Comparison of ENCODE assay signal across 10 cellular contexts in the genomic region with DNA sequence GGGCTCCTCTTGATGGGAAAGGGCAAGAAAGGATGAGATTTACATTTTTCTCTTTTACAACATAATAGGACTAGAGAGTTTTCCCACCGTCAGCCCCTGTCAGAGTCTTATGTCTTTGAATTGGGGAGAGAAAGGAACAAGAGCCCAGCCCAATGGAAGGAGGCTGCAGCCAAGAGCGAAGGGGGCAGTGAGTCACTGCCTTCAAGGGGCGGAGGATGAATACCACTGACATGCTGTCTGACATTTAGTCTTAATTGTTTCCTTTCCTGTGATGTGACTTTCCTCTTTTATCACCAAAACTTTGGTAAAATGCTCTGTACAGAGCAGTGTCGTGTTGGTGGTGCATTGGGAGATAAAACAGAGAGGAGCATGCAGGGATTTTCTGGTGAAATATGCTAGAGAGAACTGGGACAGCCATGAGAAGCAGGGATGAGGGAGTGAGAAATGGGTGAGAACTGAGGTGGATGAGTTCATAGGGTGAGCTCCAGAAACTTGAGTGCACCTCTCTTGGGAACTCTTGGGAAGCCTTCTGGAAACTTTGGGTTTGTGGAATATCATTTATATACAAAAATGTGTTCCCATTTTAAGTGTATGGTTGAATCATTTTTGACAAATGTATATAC.
DNase-seq lines count a peak whose midpoint lies in the region; TF ChIP-seq lines count a peak whose summit lies in the region.
"Had no signal": no experiment of that assay in that cellular context is flagged by ENCODE, and none has a peak within 500 bp of the region (broad histone marks: within the 10 kb centered on the region; RNA-seq: fewer than 3 reads in every experiment).

No MANE protein-coding gene starts in this region.

- H3K9me3 ChIP-seq in neural progenitor cell (ENCODE audit: low read depth) (no peaks in the 10 kb centered on the region), hepatocyte (ENCODE audit: low read depth) (no peaks in the 10 kb centered on the region)
- H3K9me3 ChIP-seq: ovary, uterus had no signal

- H2AFZ ChIP-seq in neural progenitor cell (replicated peaks) (peak overlapping the region; percentile 23), hepatocyte (no peak overlapping the region)

- H3K27me3 Mint-ChIP-seq in neural progenitor cell (ENCODE audit: insufficient read depth, low read depth), result no peaks in the 10 kb centered on the region

- DNase-seq in GDM1 (lab: John Stamatoyannopoulos, UW) (peak; percentile 36), NB4 (ENCODE audit: low read depth) (peak; percentile 7), dermis blood vessel endothelial cell (peak; percentile 51), neural progenitor cell (ENCODE audit: low spot score) (peak; percentile 66), hepatocyte (ENCODE audit: low spot score) (no peak), activated gamma-delta T cell treated with Interleukin-2 at 50 U/mL for 16 hours (no peak), GM10248 (ENCODE audit: extremely low spot score) (no peak)
- no peak for DNase-seq in activated naive CD4-positive, alpha-beta T cell (lab: John Stamatoyannopoulos, UW)
- DNase-seq: ovary, uterus had no signal

- H3K36me3 Mint-ChIP-seq in neural progenitor cell, result no peaks in the 10 kb centered on the region

- TF ChIP-seq CTCF in NB4 (IDR thresholded peaks at IDR 0.05; ENCODE audit: low read depth, low read length) (no peak), neural progenitor cell (IDR thresholded peaks at IDR 0.05) (no peak), hepatocyte (IDR thresholded peaks at IDR 0.05; ENCODE audit: poor library complexity) (no peak), GM10248 (IDR thresholded peaks at IDR 0.05; ENCODE audit: control extremely low read depth, extremely low read depth, low read depth, missing control alignments) (no peak)

- no peaks in the 10 kb centered on the region for H3K9me3 Mint-ChIP-seq in neural progenitor cell

- H3K27me3 ChIP-seq in neural progenitor cell, result no peaks in the 10 kb centered on the region
- no peaks in the 10 kb centered on the region for H3K27me3 ChIP-seq in hepatocyte
- H3K27me3 ChIP-seq: ovary, uterus had no signal

- peaks cover 25% of the 10 kb centered on the region for H3K4me1 Mint-ChIP-seq in neural progenitor cell

- H3F3A ChIP-seq in neural progenitor cell (ENCODE audit: low read depth), result no peaks in the 10 kb centered on the region

- peak overlapping the region; percentile 9 for H3K4me2 ChIP-seq in neural progenitor cell
- H3K4me2 ChIP-seq in hepatocyte, result no peak overlapping the region

- POLR2A ChIA-PET in GM10248 (lab: Yijun Ruan, JAX), result no interaction called here

- H3K36me3 ChIP-seq in neural progenitor cell (no peaks in the 10 kb centered on the region), hepatocyte (replicated peaks; ENCODE audit: insufficient read depth, low read depth) (no peaks in the 10 kb centered on the region)
- H3K36me3 ChIP-seq: ovary, uterus had no signal

- TF ChIP-seq POLR2A in NB4 (IDR thresholded peaks at IDR 0.05; ENCODE audit: extremely low read depth, insufficient read length), result no peak

- no peak overlapping the region for H3K27ac ChIP-seq in neural progenitor cell
- H3K27ac ChIP-seq in hepatocyte, result no peak overlapping the region
- H3K27ac ChIP-seq: ovary, uterus had no signal

- H3K4me3 Mint-ChIP-seq in neural progenitor cell, result no peak overlapping the region

- H4K20me1 ChIP-seq in neural progenitor cell (ENCODE audit: low read depth) (no peaks in the 10 kb centered on the region), hepatocyte (ENCODE audit: insufficient read depth, poor library complexity, severe bottlenecking) (no peaks in the 10 kb centered on the region)

- H3K4me3 ChIP-seq in NB4 (ENCODE audit: low read depth, low read length), result no peak overlapping the region
- no peak overlapping the region for H3K4me3 ChIP-seq in neural progenitor cell
- H3K4me3 ChIP-seq in hepatocyte, result no peak overlapping the region
- H3K4me3 ChIP-seq: ovary, uterus had no signal

- 52% methylated on average over 4 of the region's 4 CpGs for WGBS in hepatocyte (ENCODE audit: low lambda C conversion rate, missing lambda C conversion rate)

- H3K9ac ChIP-seq in neural progenitor cell, result no peak overlapping the region

- no peaks in the 10 kb centered on the region for H3K9me2 ChIP-seq in hepatocyte (replicated peaks; ENCODE audit: insufficient read depth)

- CTCF ChIA-PET in GM10248 (lab: Yijun Ruan, JAX), result no interaction called here

- H3K4me1 ChIP-seq in neural progenitor cell (peaks cover 9% of the 10 kb centered on the region), hepatocyte (ENCODE audit: insufficient read depth) (peaks cover 20% of the 10 kb centered on the region)
- H3K4me1 ChIP-seq: uterus had no signal

- peak overlapping the region; percentile 67 for H3K27ac Mint-ChIP-seq in neural progenitor cell

- no peaks in the 10 kb centered on the region for H3K79me2 ChIP-seq in neural progenitor cell (ENCODE audit: low read depth)
- no peaks in the 10 kb centered on the region for H3K79me2 ChIP-seq in hepatocyte

Comparison
In these comparisons a context has a peak if more than half of its experiments do, and no peak if none do; other contexts are left out.
1. DNase-seq: peak in GDM1 (single experiment), NB4 (single experiment), dermis blood vessel endothelial cell (single experiment) and neural progenitor cell (single experiment); none in hepatocyte (single experiment), activated gamma-delta T cell treated with Interleukin-2 at 50 U/mL for 16 hours (single experiment), activated naive CD4-positive, alpha-beta T cell (0 of 4) and GM10248 (single experiment).